ENCODE assay signal across 8 cellular contexts in the genomic region with DNA sequence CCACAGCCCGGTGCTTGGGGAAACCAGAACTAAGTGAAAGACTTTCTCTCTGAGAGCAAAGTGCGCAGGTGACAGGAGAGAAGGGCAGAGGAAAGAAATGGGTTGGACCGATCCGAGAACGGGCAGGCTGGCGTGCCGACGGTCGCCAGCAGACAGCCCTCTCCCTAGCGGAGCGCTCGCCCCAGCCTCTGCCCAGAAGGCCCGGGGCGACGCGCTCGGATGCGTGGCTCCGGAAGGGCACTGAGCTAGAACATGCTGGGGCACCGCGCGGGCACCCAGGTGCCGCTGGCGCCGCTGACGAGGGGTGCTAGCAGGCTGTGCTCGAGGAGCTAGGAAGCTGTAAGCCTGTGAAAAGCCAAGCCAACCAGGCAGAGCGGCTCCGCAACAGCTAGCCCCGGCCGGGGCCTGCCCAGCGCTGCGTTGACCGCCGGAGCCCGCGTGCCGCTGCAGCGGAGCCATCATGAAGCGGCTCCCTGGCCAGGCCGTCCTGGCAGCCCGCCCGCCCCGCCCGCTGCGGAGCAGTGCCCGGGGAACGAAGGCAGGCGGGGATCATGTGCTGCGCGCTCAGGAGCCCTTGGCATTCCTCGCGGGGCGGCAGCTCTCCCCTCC. TPM values are rescaled to one million over a fixed set of nuclear protein-coding genes. Genes with fewer than 3 reads are reported as not detected.
DNase-seq lines count a peak whose midpoint lies in the region; ATAC-seq and TF ChIP-seq lines count a peak whose summit lies in the region.

No MANE protein-coding gene starts in this region.

- peak overlapping the region; percentile 39 for H3K9ac ChIP-seq in SU-DHL-6 (ENCODE audit: low read length)

- peak overlapping the region; percentile 69 for H3K4me2 ChIP-seq in SU-DHL-6 (ENCODE audit: low read depth, low read length, poor library complexity, severe bottlenecking)

- no peaks in the 10 kb centered on the region for H3K79me2 ChIP-seq in SU-DHL-6 (ENCODE audit: insufficient read depth, low read length)

- H3K4me1 ChIP-seq in right cardiac atrium (ENCODE audit: control insufficient read depth, insufficient read depth, low read length): no peaks in the 10 kb centered on the region

- H2AFZ ChIP-seq in SU-DHL-6 (ENCODE audit: low read depth, low read length, severe bottlenecking): peak overlapping the region; percentile 66

- no peaks in the 10 kb centered on the region for H3K9me3 ChIP-seq in SU-DHL-6 (ENCODE audit: insufficient read depth, low read length)
- H3K9me3 ChIP-seq in right cardiac atrium (ENCODE audit: control insufficient read depth, low read length): no peaks in the 10 kb centered on the region

- H3K27me3 Mint-ChIP-seq in progenitor cell of endocrine pancreas: peaks cover 71% of the 10 kb centered on the region

- no peaks in the 10 kb centered on the region for H3K9me2 ChIP-seq in SU-DHL-6 (replicated peaks; ENCODE audit: insufficient read depth, low read length)

- H3K4me3 ChIP-seq in AG10803 (ENCODE audit: low read length) (peak overlapping the region; percentile 57), SU-DHL-6 (ENCODE audit: insufficient read depth, low read length, poor library complexity, severe bottlenecking) (peak overlapping the region; percentile 47), right cardiac atrium (ENCODE audit: low read length) (peak overlapping the region; percentile 21)

- H3K27me3 ChIP-seq in SU-DHL-6 (ENCODE audit: low read length) (no peaks in the 10 kb centered on the region), right cardiac atrium (ENCODE audit: control insufficient read depth, insufficient read depth) (no peaks in the 10 kb centered on the region)

- WGBS in right cardiac atrium: 2% methylated on average over 54 of the region's 54 CpGs

- no peak overlapping the region for H3K27ac Mint-ChIP-seq in progenitor cell of endocrine pancreas

- no peaks in the 10 kb centered on the region for H3K36me3 Mint-ChIP-seq in progenitor cell of endocrine pancreas (ENCODE audit: insufficient read depth)

- peak overlapping the region; percentile 60 for H3K4me3 Mint-ChIP-seq in progenitor cell of endocrine pancreas (ENCODE audit: low read depth)

- no peaks in the 10 kb centered on the region for H3K36me3 ChIP-seq in SU-DHL-6 (ENCODE audit: low read length)

- H4K20me1 ChIP-seq in SU-DHL-6 (ENCODE audit: low read depth, low read length): no peaks in the 10 kb centered on the region

- H3F3A ChIP-seq in SU-DHL-6 (ENCODE audit: insufficient read depth): no peaks in the 10 kb centered on the region

- DNase-seq in AG10803 (ENCODE audit: low read depth) (peak; percentile 63), astrocyte of the hippocampus (ENCODE audit: low read depth, low spot score) (peak; percentile 89), right cardiac atrium (peak; percentile 79 to 93 (median 92)), progenitor cell of endocrine pancreas (ENCODE audit: low spot score, unreplicated experiment) (peak; percentile 45)

- no peaks in the 10 kb centered on the region for H3K9me3 Mint-ChIP-seq in progenitor cell of endocrine pancreas (ENCODE audit: low read depth)

- H3K27ac ChIP-seq in SU-DHL-6 (ENCODE audit: low read depth, low read length): no peak overlapping the region
- peak overlapping the region; percentile 71 for H3K27ac ChIP-seq in right cardiac atrium (ENCODE audit: low read length)

- H3K4me1 Mint-ChIP-seq in progenitor cell of endocrine pancreas (ENCODE audit: low read depth): peaks cover 2% of the 10 kb centered on the region

- ATAC-seq in GM19025 (IDR thresholded peaks at IDR 0.05; ENCODE audit: low read depth, unreplicated experiment) (peak; percentile 80), HG03342 (IDR thresholded peaks at IDR 0.05; ENCODE audit: unreplicated experiment) (peak; percentile 63), right cardiac atrium (peak; percentile 94 to 96), HG02840 (IDR thresholded peaks at IDR 0.05; ENCODE audit: low FRiP score, unreplicated experiment) (no peak)

- intact Hi-C loops in right cardiac atrium (cut with DNase I): no loop called here

- TF ChIP-seq CTCF in AG10803 (conservative IDR thresholded peaks at IDR 0.05; ENCODE audit: low read length): no peak; the same call in 1 of the 2 replicates
- no peak for TF ChIP-seq CTCF in SU-DHL-6 (IDR thresholded peaks at IDR 0.05; ENCODE audit: insufficient read depth, low read length, poor library complexity, severe bottlenecking)
- no peak for TF ChIP-seq CTCF in progenitor cell of endocrine pancreas (IDR thresholded peaks at IDR 0.05; ENCODE audit: unreplicated experiment)

RNA-seq across cellular contexts. Expression of gene RRAS2, which starts 22.1 kb away (rescaled TPM):
- total RNA-seq in right cardiac atrium (10 to 100 TPM; 23.9 to 32.7 (median 29.8) TPM), progenitor cell of endocrine pancreas (45.5 and 46.6 TPM in 2 replicates)
- polyA plus RNA-seq in right cardiac atrium: 28.2 TPM
